Comparison of ENCODE assay signal across 14 cellular contexts in the genomic region with DNA sequence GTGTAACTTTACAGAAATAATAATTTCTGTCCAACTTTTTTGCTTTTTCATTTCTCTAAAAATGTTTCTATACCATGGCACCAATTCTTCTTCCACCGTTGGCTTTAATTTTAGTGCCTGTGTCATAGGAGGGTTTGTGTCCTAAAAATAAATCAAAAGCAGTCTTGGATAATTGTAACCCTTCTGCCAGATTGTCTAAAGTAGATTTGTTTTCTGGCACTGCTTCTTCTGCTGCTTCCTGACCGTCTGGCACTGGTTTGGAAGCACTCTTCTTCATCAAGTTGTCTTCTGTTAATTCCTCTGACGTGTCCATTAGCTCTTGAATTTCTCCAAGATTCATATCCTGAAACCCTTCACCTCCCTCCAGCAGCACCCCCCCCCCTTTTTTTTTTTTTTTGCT.
A peak's percentile ranks its signal among the peaks of the same experiment; 100 is the strongest.
DNase-seq lines count a peak whose midpoint lies in the region; ATAC-seq lines count a peak whose summit lies in the region.
"Had no signal": no experiment of that assay in that cellular context is flagged by ENCODE, and none has a peak within 500 bp of the region (broad histone marks: within the 10 kb centered on the region; RNA-seq: fewer than 3 reads in every experiment).

No MANE protein-coding gene starts in this region.

- H3K36me3 Mint-ChIP-seq in activated naive CD4-positive, alpha-beta T cell treated with anti-CD3 and anti-CD28 coated beads, Interleukin-2, amount 50 U/mL, for 24 hours: peaks cover 13% of the 10 kb centered on the region
- peaks cover 26% of the 10 kb centered on the region for H3K36me3 Mint-ChIP-seq in activated naive CD4-positive, alpha-beta T cell treated with anti-CD3 and anti-CD28 coated beads, Interleukin-2, amount 10 ng/mL, durations not matched to agents 7 days and 5 days
- H3K36me3 Mint-ChIP-seq in stimulated activated naive B cell treated with anti-CD40 and anti-IgM and Interleukin-4, amounts not matched to agents 10 μg/mL and 1 μg/mL and 100 μg/mL, for 72 hours: peaks cover 3 to 29% of the 10 kb centered on the region in 2 donors

- H3K9me3 Mint-ChIP-seq in activated naive CD4-positive, alpha-beta T cell treated with anti-CD3 and anti-CD28 coated beads, Interleukin-2, amount 50 U/mL, for 24 hours: no peaks in the 10 kb centered on the region
- no peaks in the 10 kb centered on the region for H3K9me3 Mint-ChIP-seq in activated naive CD4-positive, alpha-beta T cell treated with anti-CD3 and anti-CD28 coated beads, Interleukin-2, amount 10 ng/mL, durations not matched to agents 7 days and 5 days
- peaks cover 0 to 5% of the 10 kb centered on the region in 2 donors for H3K9me3 Mint-ChIP-seq in stimulated activated naive B cell treated with anti-CD40 and anti-IgM and Interleukin-4, amounts not matched to agents 10 μg/mL and 1 μg/mL and 100 μg/mL, for 72 hours
- H3K9me3 Mint-ChIP-seq: type B pancreatic cell had no signal

- H3K4me3 Mint-ChIP-seq in activated naive CD4-positive, alpha-beta T cell treated with anti-CD3 and anti-CD28 coated beads, Interleukin-2, amount 50 U/mL, for 24 hours: no peak overlapping the region
- no peak overlapping the region for H3K4me3 Mint-ChIP-seq in activated naive CD4-positive, alpha-beta T cell treated with anti-CD3 and anti-CD28 coated beads, Interleukin-2, amount 10 ng/mL, durations not matched to agents 7 days and 5 days
- no peak overlapping the region for H3K4me3 Mint-ChIP-seq in stimulated activated naive B cell treated with anti-CD40 and anti-IgM and Interleukin-4, amounts not matched to agents 10 μg/mL and 1 μg/mL and 100 μg/mL, for 72 hours
- H3K4me3 Mint-ChIP-seq: type B pancreatic cell had no signal

- no peaks in the 10 kb centered on the region for H3K27me3 Mint-ChIP-seq in activated naive CD4-positive, alpha-beta T cell treated with anti-CD3 and anti-CD28 coated beads, Interleukin-2, amount 50 U/mL, for 24 hours
- H3K27me3 Mint-ChIP-seq in activated naive CD4-positive, alpha-beta T cell treated with anti-CD3 and anti-CD28 coated beads, Interleukin-2, amount 10 ng/mL, durations not matched to agents 7 days and 5 days: no peaks in the 10 kb centered on the region
- H3K27me3 Mint-ChIP-seq in stimulated activated naive B cell treated with anti-CD40 and anti-IgM and Interleukin-4, amounts not matched to agents 10 μg/mL and 1 μg/mL and 100 μg/mL, for 72 hours: no peaks in the 10 kb centered on the region
- H3K27me3 Mint-ChIP-seq: type B pancreatic cell had no signal

- ATAC-seq in stimulated activated naive B cell treated with anti-CD40 and anti-IgM and Interleukin-4, amounts not matched to agents 10 μg/mL and 1 μg/mL and 100 μg/mL, for 72 hours (replicated peaks): no peak
- ATAC-seq in stimulated activated naive CD8-positive, alpha-beta T cell treated with anti-CD3 and anti-CD28 coated beads, Interleukin-15, Interleukin-2, amounts not matched to agents 100 U/mL and 50 U/mL, for 24 hours: no peak
- ATAC-seq: esophagus mucosa, right lobe of liver had no signal

- DNase-seq in activated naive CD4-positive, alpha-beta T cell treated with anti-CD3 and anti-CD28 coated beads, Interleukin-2, amount 10 ng/mL, durations not matched to agents 7 days and 5 days: no peak
- DNase-seq in cerebellar cortex (ENCODE audit: low spot score) (peak; percentile 91), inferior parietal cortex (ENCODE audit: extremely low spot score) (peak; percentile 43), RPMI8226 (no peak), foreskin melanocyte (no peak)
- no peak for DNase-seq in stimulated activated naive B cell treated with anti-CD40 and anti-IgM and Interleukin-4, amounts not matched to agents 10 μg/mL and 1 μg/mL and 100 μg/mL, for 72 hours
- DNase-seq in stimulated activated naive CD8-positive, alpha-beta T cell treated with anti-CD3 and anti-CD28 coated beads, Interleukin-15, Interleukin-2, amounts not matched to agents 100 U/mL and 50 U/mL, for 24 hours: no peak
- DNase-seq: cortex of kidney; NCI-H1436 treated with DMSO at 0.1 percent for 48 hours; right lobe of liver; stimulated activated CD4-positive, alpha-beta T cell treated with anti-CD3 and anti-CD28 coated beads, Interleukin-4, amount 100 ng/mL, for 4 hours had no signal

- H3K4me1 Mint-ChIP-seq in activated naive CD4-positive, alpha-beta T cell treated with anti-CD3 and anti-CD28 coated beads, Interleukin-2, amount 50 U/mL, for 24 hours: peaks cover 90% of the 10 kb centered on the region
- peaks cover 11% of the 10 kb centered on the region for H3K4me1 Mint-ChIP-seq in activated naive CD4-positive, alpha-beta T cell treated with anti-CD3 and anti-CD28 coated beads, Interleukin-2, amount 10 ng/mL, durations not matched to agents 7 days and 5 days
- peaks cover 40 to 65% of the 10 kb centered on the region in 2 donors for H3K4me1 Mint-ChIP-seq in stimulated activated naive B cell treated with anti-CD40 and anti-IgM and Interleukin-4, amounts not matched to agents 10 μg/mL and 1 μg/mL and 100 μg/mL, for 72 hours

- CTCF ChIA-PET in activated naive CD4-positive, alpha-beta T cell treated with anti-CD3 and anti-CD28 coated beads, Interleukin-2, amount 10 ng/mL, durations not matched to agents 7 days and 5 days (lab: Charles Lee): interaction anchor here (0.9 kb wide), 1 partner anchor 11 kb away, joined by 4 read pairs; no protein-coding TSS in a partner anchor

- peak overlapping the region; percentile 81 for H3K27ac Mint-ChIP-seq in activated naive CD4-positive, alpha-beta T cell treated with anti-CD3 and anti-CD28 coated beads, Interleukin-2, amount 50 U/mL, for 24 hours
- no peak overlapping the region for H3K27ac Mint-ChIP-seq in activated naive CD4-positive, alpha-beta T cell treated with anti-CD3 and anti-CD28 coated beads, Interleukin-2, amount 10 ng/mL, durations not matched to agents 7 days and 5 days
- peak overlapping the region; percentile 37 for H3K27ac Mint-ChIP-seq in stimulated activated naive B cell treated with anti-CD40 and anti-IgM and Interleukin-4, amounts not matched to agents 10 μg/mL and 1 μg/mL and 100 μg/mL, for 72 hours
- H3K27ac Mint-ChIP-seq: type B pancreatic cell had no signal

Comparison
In these comparisons a context has a peak if more than half of its experiments do, and no peak if none do; other contexts are left out.
1. DNase-seq: peak in cerebellar cortex (single experiment) and inferior parietal cortex (single experiment); none in activated naive CD4-positive, alpha-beta T cell treated with anti-CD3 and anti-CD28 coated beads, Interleukin-2, amount 10 ng/mL, durations not matched to agents 7 days and 5 days (single experiment), stimulated activated naive B cell treated with anti-CD40 and anti-IgM and Interleukin-4, amounts not matched to agents 10 μg/mL and 1 μg/mL and 100 μg/mL, for 72 hours (single experiment), RPMI8226 (single experiment), stimulated activated naive CD8-positive, alpha-beta T cell treated with anti-CD3 and anti-CD28 coated beads, Interleukin-15, Interleukin-2, amounts not matched to agents 100 U/mL and 50 U/mL, for 24 hours (single experiment) and foreskin melanocyte (single experiment).